ENCODE assay signal across 9 cellular contexts in the genomic region with DNA sequence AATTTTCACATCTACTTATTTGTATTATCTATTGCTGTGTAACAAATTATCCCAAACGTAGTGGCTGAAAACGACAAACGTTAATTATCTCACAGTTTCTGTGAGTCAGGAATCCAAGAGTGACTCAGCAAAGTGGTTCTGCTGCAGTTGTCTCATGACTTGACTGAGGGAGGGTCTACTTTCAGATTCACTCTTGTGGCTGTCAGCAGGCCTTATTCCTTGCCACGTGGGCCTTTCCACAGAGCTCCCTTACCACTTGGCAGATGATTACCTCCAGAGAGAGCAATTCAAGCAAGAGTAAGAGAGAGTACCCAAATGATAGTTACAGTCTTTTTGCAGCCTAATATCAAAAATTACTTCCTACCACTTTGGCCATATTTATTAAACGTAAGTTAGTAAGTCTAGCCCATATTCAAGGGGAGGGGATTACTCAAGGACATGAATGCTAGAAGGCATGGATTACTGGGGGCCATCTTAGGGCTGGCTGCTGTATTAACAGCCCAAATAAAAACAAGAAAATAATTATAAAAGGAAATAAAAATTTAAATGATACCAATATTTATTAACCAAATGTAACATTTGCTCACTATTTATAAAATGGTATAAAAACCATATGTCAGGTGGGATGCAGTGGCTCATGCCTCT.
DNase-seq lines count a peak whose midpoint lies in the region; ATAC-seq and TF ChIP-seq lines count a peak whose summit lies in the region.
"Had no signal": no experiment of that assay in that cellular context is flagged by ENCODE, and none has a peak within 500 bp of the region (broad histone marks: within the 10 kb centered on the region; RNA-seq: fewer than 3 reads in every experiment).

No MANE protein-coding gene starts in this region.

- peak overlapping the region; percentile 72 for H3K27ac ChIP-seq in OCI-LY3 (ENCODE audit: low read length)
- H3K27ac ChIP-seq: VCaP had no signal

- peak; percentile 22 for DNase-seq in NCI-H82 (lab: John Stamatoyannopoulos, UW)
- no peak for DNase-seq in NCI-H82 treated with DMSO at 0.1 percent for 48 hours (lab: John Stamatoyannopoulos, UW; ENCODE audit: unreplicated experiment)
- peak; percentile 88 for DNase-seq in fibroblast of peridontal ligament (ENCODE audit: extremely low read depth)
- DNase-seq in stromal cell of bone marrow (ENCODE audit: low read depth): peak; percentile 44
- no peak for DNase-seq in HEK293T (ENCODE audit: extremely low spot score)
- DNase-seq in OCI-M2 (lab: John Stamatoyannopoulos, UW; ENCODE audit: unreplicated experiment): no peak

- peak; percentile 69 for ATAC-seq in HG02571 (IDR thresholded peaks at IDR 0.05; ENCODE audit: unreplicated experiment)

- TF ChIP-seq CTCF in OCI-LY3 (IDR thresholded peaks at IDR 0.05; ENCODE audit: low read depth, low read length): no peak

- H3K79me2 ChIP-seq in OCI-LY3 (ENCODE audit: low read length): no peaks in the 10 kb centered on the region

- peak overlapping the region; percentile 67 for H3K4me2 ChIP-seq in OCI-LY3 (ENCODE audit: low read length)

- POLR2A ChIA-PET in HEK293T (lab: Yijun Ruan, JAX): no interaction called here

- peak overlapping the region; percentile 38; the same call in 1 of the 2 replicates for H3K9ac ChIP-seq in OCI-LY3 (ENCODE audit: low read length)

- H2AFZ ChIP-seq in OCI-LY3 (ENCODE audit: low read depth, low read length): no peak overlapping the region; the same call in 1 of the 2 replicates

- no peaks in the 10 kb centered on the region for H4K20me1 ChIP-seq in OCI-LY3 (ENCODE audit: insufficient read depth, low read length)

- no peaks in the 10 kb centered on the region for H3K9me3 ChIP-seq in OCI-LY3 (ENCODE audit: insufficient read depth, low read length)

- CTCF ChIA-PET in HEK293T (lab: Yijun Ruan, JAX): no interaction called here

- H3K27me3 ChIP-seq in OCI-LY3 (ENCODE audit: low read depth, low read length): no peaks in the 10 kb centered on the region

- H3K4me1 ChIP-seq in OCI-LY3 (ENCODE audit: low read length): peaks cover 17% of the 10 kb centered on the region

- H3K4me3 ChIP-seq in OCI-LY3 (ENCODE audit: low read length): peak overlapping the region; percentile 19; the same call in 1 of the 2 replicates

- no peaks in the 10 kb centered on the region for H3K36me3 ChIP-seq in OCI-LY3 (replicated peaks; ENCODE audit: low read depth, low read length)

TF ChIP-seq in HEK293T, 16 proteins besides CTCF, POLR2A, EP300 and RAD21:
- no peak for TF ChIP-seq NFRKB (IDR thresholded peaks at IDR 0.05)
- no peak for TF ChIP-seq CTBP1 (IDR thresholded peaks at IDR 0.05; ENCODE audit: borderline replicate concordance)
- no peak for TF ChIP-seq ELF4 (IDR thresholded peaks at IDR 0.05)
- TF ChIP-seq SP1 (IDR thresholded peaks at IDR 0.05): no peak
- no peak for TF ChIP-seq FOXK2 (IDR thresholded peaks at IDR 0.05)
- TF ChIP-seq FOXM1 (IDR thresholded peaks at IDR 0.05; ENCODE audit: borderline replicate concordance): no peak
- TF ChIP-seq ARNT (IDR thresholded peaks at IDR 0.05): no peak
- TF ChIP-seq SUZ12 (IDR thresholded peaks at IDR 0.05): no peak
- TF ChIP-seq FOXA1 (IDR thresholded peaks at IDR 0.05): no peak
- TF ChIP-seq LEF1 (IDR thresholded peaks at IDR 0.05; ENCODE audit: borderline replicate concordance): no peak
- no peak for TF ChIP-seq PKNOX1 (IDR thresholded peaks at IDR 0.05)
- TF ChIP-seq L3MBTL2 (conservative IDR thresholded peaks at IDR 0.05): no peak
- TF ChIP-seq BHLHE40 (IDR thresholded peaks at IDR 0.05; ENCODE audit: borderline replicate concordance): no peak
- no peak for TF ChIP-seq HDGF (IDR thresholded peaks at IDR 0.05; ENCODE audit: borderline replicate concordance)
- no peak for TF ChIP-seq TARDBP (IDR thresholded peaks at IDR 0.05)
- TF ChIP-seq ZNF384 (IDR thresholded peaks at IDR 0.05): no peak

Comparison
In these comparisons a context has a peak if more than half of its experiments do, and no peak if none do; other contexts are left out.
1. DNase-seq: peak in NCI-H82 (single experiment), fibroblast of peridontal ligament (single experiment) and stromal cell of bone marrow (single experiment); none in NCI-H82 treated with DMSO at 0.1 percent for 48 hours (single experiment), HEK293T (single experiment) and OCI-M2 (single experiment).